9 cellular contexts compared by ENCODE assay signal in genomic region chr14:21749306-21749868, GRCh38.
DNase-seq lines count a peak whose midpoint lies in the region; ATAC-seq and TF ChIP-seq lines count a peak whose summit lies in the region.
"Had no signal": no experiment of that assay in that cellular context is flagged by ENCODE, and none has a peak within 500 bp of the region (broad histone marks: within the 10 kb centered on the region; RNA-seq: fewer than 3 reads in every experiment).

No MANE protein-coding gene starts in this region.

- peak overlapping the region; percentile 57 for H3K27ac Mint-ChIP-seq in activated CD8-positive, alpha-beta memory T cell treated with anti-CD3 and anti-CD28 coated beads, Interleukin-2, amount 10 ng/mL, durations not matched to agents 7 days and 5 days
- no peak overlapping the region for H3K27ac Mint-ChIP-seq in activated T-helper 17 cell treated with anti-CD3 and anti-CD28 coated beads, Interleukin-2, amount 50 U/mL, for 72 hours
- no peak overlapping the region for H3K27ac Mint-ChIP-seq in nephron progenitor cell

- no peaks in the 10 kb centered on the region for H3K36me3 Mint-ChIP-seq in activated CD8-positive, alpha-beta memory T cell treated with anti-CD3 and anti-CD28 coated beads, Interleukin-2, amount 10 ng/mL, durations not matched to agents 7 days and 5 days
- no peaks in the 10 kb centered on the region for H3K36me3 Mint-ChIP-seq in activated T-helper 17 cell treated with anti-CD3 and anti-CD28 coated beads, Interleukin-2, amount 50 U/mL, for 72 hours (ENCODE audit: low read depth)
- no peaks in the 10 kb centered on the region for H3K36me3 Mint-ChIP-seq in nephron progenitor cell (ENCODE audit: low read depth)

- peaks cover 24% of the 10 kb centered on the region for H3K27me3 Mint-ChIP-seq in activated CD8-positive, alpha-beta memory T cell treated with anti-CD3 and anti-CD28 coated beads, Interleukin-2, amount 10 ng/mL, durations not matched to agents 7 days and 5 days
- H3K27me3 Mint-ChIP-seq in activated T-helper 17 cell treated with anti-CD3 and anti-CD28 coated beads, Interleukin-2, amount 50 U/mL, for 72 hours, result peaks cover 7% of the 10 kb centered on the region
- H3K27me3 Mint-ChIP-seq in nephron progenitor cell (ENCODE audit: low read depth, poor library complexity), result peaks cover 24% of the 10 kb centered on the region

- H3K4me3 Mint-ChIP-seq in activated CD8-positive, alpha-beta memory T cell treated with anti-CD3 and anti-CD28 coated beads, Interleukin-2, amount 10 ng/mL, durations not matched to agents 7 days and 5 days, result peak overlapping the region; percentile 41
- H3K4me3 Mint-ChIP-seq in activated T-helper 17 cell treated with anti-CD3 and anti-CD28 coated beads, Interleukin-2, amount 50 U/mL, for 72 hours, result peak overlapping the region; percentile 54
- H3K4me3 Mint-ChIP-seq in nephron progenitor cell, result no peak overlapping the region

- CTCF ChIA-PET in activated CD8-positive, alpha-beta memory T cell treated with anti-CD3 and anti-CD28 coated beads, Interleukin-2, amount 10 ng/mL, durations not matched to agents 7 days and 5 days (lab: Charles Lee), result interaction anchor here (0.7 to 2.7 kb wide), 13 partner anchors 9 to 807 kb away, joined by 3 to 15 read pairs (median 4); no protein-coding TSS in a partner anchor

- intact Hi-C loops in sciatic nerve (cut with DNase I), result no loop called here

- no peak for DNase-seq in activated CD8-positive, alpha-beta memory T cell treated with anti-CD3 and anti-CD28 coated beads, Interleukin-2, amount 10 ng/mL, durations not matched to agents 7 days and 5 days
- no peak for DNase-seq in activated CD8-positive, alpha-beta memory T cell treated with anti-CD3 and anti-CD28 coated beads, Interleukin-2, amount 50 U/mL, for 48 hours
- DNase-seq in sciatic nerve (ENCODE audit: low spot score) (no peak), nephron progenitor cell (no peak), Kasumi-1 (lab: John Stamatoyannopoulos, UW) (no peak)
- DNase-seq: COR-L47 had no signal

- no peak for TF ChIP-seq CTCF in nephron progenitor cell (IDR thresholded peaks at IDR 0.05)

- H3K4me1 Mint-ChIP-seq in activated CD8-positive, alpha-beta memory T cell treated with anti-CD3 and anti-CD28 coated beads, Interleukin-2, amount 10 ng/mL, durations not matched to agents 7 days and 5 days, result peaks cover 6% of the 10 kb centered on the region
- no peaks in the 10 kb centered on the region for H3K4me1 Mint-ChIP-seq in activated T-helper 17 cell treated with anti-CD3 and anti-CD28 coated beads, Interleukin-2, amount 50 U/mL, for 72 hours
- H3K4me1 Mint-ChIP-seq in nephron progenitor cell, result peaks cover 5% of the 10 kb centered on the region

- ATAC-seq in activated CD8-positive, alpha-beta memory T cell treated with anti-CD3 and anti-CD28 coated beads, Interleukin-2, amount 10 ng/mL, durations not matched to agents 7 days and 5 days, result peak; percentile 16
- peak; percentile 4 for ATAC-seq in HG02798 (IDR thresholded peaks at IDR 0.05; ENCODE audit: poor library complexity, unreplicated experiment)
- peak; percentile 21 for ATAC-seq in activated T-helper 17 cell treated with anti-CD3 and anti-CD28 coated beads, Interleukin-2, amount 50 U/mL, for 72 hours (replicated peaks)
- peak; percentile 57 for ATAC-seq in sciatic nerve
- ATAC-seq in HG03095 (IDR thresholded peaks at IDR 0.05; ENCODE audit: unreplicated experiment), result no peak

- H3K9me3 Mint-ChIP-seq in activated CD8-positive, alpha-beta memory T cell treated with anti-CD3 and anti-CD28 coated beads, Interleukin-2, amount 10 ng/mL, durations not matched to agents 7 days and 5 days (ENCODE audit: low read depth), result no peaks in the 10 kb centered on the region
- H3K9me3 Mint-ChIP-seq in activated T-helper 17 cell treated with anti-CD3 and anti-CD28 coated beads, Interleukin-2, amount 50 U/mL, for 72 hours, result no peaks in the 10 kb centered on the region
- no peaks in the 10 kb centered on the region for H3K9me3 Mint-ChIP-seq in nephron progenitor cell
